7 cellular contexts compared by ENCODE assay signal in the genomic region with DNA sequence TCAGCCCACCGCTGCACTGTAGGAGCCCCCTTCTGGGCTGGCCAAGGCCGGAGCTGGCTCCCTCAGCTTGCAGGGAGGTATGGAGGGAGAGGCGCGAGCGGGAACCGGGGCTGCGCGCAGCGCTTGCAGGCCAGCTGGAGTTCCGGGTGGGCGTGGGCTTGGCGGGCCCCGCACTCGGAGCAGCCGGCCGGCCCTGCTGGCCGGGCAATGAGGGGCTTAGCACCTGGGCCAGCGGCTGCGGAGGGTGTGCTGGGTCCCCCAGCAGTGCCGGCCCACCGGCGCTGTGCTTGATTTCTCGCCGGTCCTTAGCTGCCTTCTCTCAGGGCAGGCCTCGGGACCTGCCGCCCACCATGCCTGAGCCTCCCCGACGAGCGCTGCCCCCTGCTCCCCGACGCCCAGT. TPM values are rescaled to one million over a fixed set of nuclear protein-coding genes. Genes with fewer than 3 reads are reported as not detected.
DNase-seq lines count a peak whose midpoint lies in the region; ATAC-seq and TF ChIP-seq lines count a peak whose summit lies in the region.
"Not testable (repeated sequence)": the region's sequence is repeated elsewhere in the genome, so short reads cannot be mapped to it uniquely, and the experiment has no call there.

No MANE protein-coding gene starts in this region.

- H3K9ac ChIP-seq in BLaER1 treated with 17β-estradiol and CSF1 and Interleukin-3, amounts not matched to agents 10 nM and 100 nM, result peak overlapping the region in 4 of 11 experiments; percentile 56 to 71 (median 64); a peak in 3 of 22 replicates
- H3K9ac ChIP-seq in IMR-90 (ENCODE audit: low read depth, low read length), result not testable (repeated sequence)

- H3K36me3 ChIP-seq in BLaER1 treated with 17β-estradiol and CSF1 and Interleukin-3, amounts not matched to agents 10 nM and 100 nM; IMR-90 (ENCODE audit: control insufficient read depth, insufficient read depth, low read length); right atrium auricular region; neutrophil; spleen: not testable (repeated sequence)

- 0 out of 2 replicates have a peak overlapping the region, but pooled peaks have one; percentile 70 for H2BK120ac ChIP-seq in IMR-90 (ENCODE audit: low read depth, low read length)

- peak overlapping the region in 5 of 11 experiments; percentile 53 to 89 (median 76); a peak in 9 of 22 replicates for H3K27ac ChIP-seq in BLaER1 treated with 17β-estradiol and CSF1 and Interleukin-3, amounts not matched to agents 10 nM and 100 nM
- not testable (repeated sequence) for H3K27ac ChIP-seq in IMR-90 (ENCODE audit: insufficient read depth, low read length)
- H3K27ac ChIP-seq in right atrium auricular region (peak overlapping the region; percentile 61 to 81), neutrophil (peak overlapping the region; percentile 88), spleen (peak overlapping the region in 6 of 8 donors; percentile 8 to 81 (median 72))

- H4K91ac ChIP-seq in IMR-90 (ENCODE audit: insufficient read depth, low read depth, low read length), result not testable (repeated sequence)

- POLR2A ChIA-PET in IMR-90 (lab: Charles Lee; ENCODE audit: unreplicated experiment), result not testable (repeated sequence)

- not testable (repeated sequence) for H3K4me3 ChIP-seq in BLaER1 treated with 17β-estradiol and CSF1 and Interleukin-3, amounts not matched to agents 10 nM and 100 nM; IMR-90 (ENCODE audit: insufficient read depth, low read depth, low read length); right atrium auricular region; neutrophil (ENCODE audit: low read depth in 1 of 2, low read length in 1 of 2); spleen

- ATAC-seq in IMR-90 (ENCODE audit: low read depth); stimulated activated naive B cell treated with anti-CD40 and anti-IgM and Interleukin-4, amounts not matched to agents 10 μg/mL and 1 μg/mL and 100 μg/mL, for 72 hours (replicated peaks): not testable (repeated sequence)

- not testable (repeated sequence) for TF ChIP-seq RAD21 in IMR-90 (IDR thresholded peaks at IDR 0.05; ENCODE audit: low read length)

- 100% methylated on average over 12 of the region's 31 CpGs; no CpG with 5 or more reads in 1 of the 2 experiments for WGBS in IMR-90 (ENCODE audit: extremely low coverage in 2 of 2, insufficient read length in 1 of 2), 2 experiments
- WGBS in spleen, 5 donors, result 92 to 97% (median 96%) methylated on average over 3 to 31 of the region's 31 CpGs

- intact Hi-C loops in IMR-90 (cut with micrococcal nuclease); spleen (cut with DNase I; ENCODE audit: low total_unique reads): not testable (repeated sequence)
- intact Hi-C loops in activated CD4-positive, alpha-beta T cell treated with anti-CD3 and anti-CD28 coated beads, Interleukin-2, amount 10 ng/mL, durations not matched to agents 24 days and 14 days (cut with micrococcal nuclease), result loop anchor here (10.0 kb wide), 1 partner anchor 474 kb away; a partner anchor contains a TSS

- DNase-seq in IMR-90; activated CD4-positive, alpha-beta T cell treated with anti-CD3 and anti-CD28 coated beads, Interleukin-2, amount 10 ng/mL, durations not matched to agents 24 days and 14 days; right atrium auricular region (ENCODE audit: low spot score); stimulated activated naive B cell treated with anti-CD40 and anti-IgM and Interleukin-4, amounts not matched to agents 10 μg/mL and 1 μg/mL and 100 μg/mL, for 72 hours: not testable (repeated sequence)
- DNase-seq in spleen, result peak; percentile 78

- not testable (repeated sequence) for H3K79me1 ChIP-seq in IMR-90 (ENCODE audit: low read depth in 1 of 2, low read length in 2 of 2)

- H3K4me1 ChIP-seq in BLaER1 treated with 17β-estradiol and CSF1 and Interleukin-3, amounts not matched to agents 10 nM and 100 nM, result peaks cover 7 to 54% (median 26%) of the 10 kb centered on the region in 10 experiments
- not testable (repeated sequence) for H3K4me1 ChIP-seq in IMR-90 (ENCODE audit: control insufficient read depth, insufficient read depth, low read length)
- H3K4me1 ChIP-seq in right atrium auricular region, result peaks cover 0 to 30% of the 10 kb centered on the region in 2 donors
- H3K4me1 ChIP-seq in neutrophil (ENCODE audit: control insufficient read depth in 1 of 2, insufficient read depth in 1 of 2, low read depth in 1 of 2, low read length in 1 of 2), result peaks cover 12 to 49% of the 10 kb centered on the region in 2 experiments
- H3K4me1 ChIP-seq in spleen, result peaks cover 8 to 36% (median 18%) of the 10 kb centered on the region in 6 donors

- H3K36me3 Mint-ChIP-seq in activated CD4-positive, alpha-beta T cell treated with anti-CD3 and anti-CD28 coated beads, Interleukin-2, amount 10 ng/mL, durations not matched to agents 24 days and 14 days (ENCODE audit: low read depth); stimulated activated naive B cell treated with anti-CD40 and anti-IgM and Interleukin-4, amounts not matched to agents 10 μg/mL and 1 μg/mL and 100 μg/mL, for 72 hours: not testable (repeated sequence)

- H4K20me1 ChIP-seq in BLaER1 treated with 17β-estradiol and CSF1 and Interleukin-3, amounts not matched to agents 10 nM and 100 nM; IMR-90 (ENCODE audit: insufficient read depth, low read length): not testable (repeated sequence)

- peak overlapping the region in 7 of 11 experiments; percentile 53 to 89 (median 81); a peak in 13 of 22 replicates for H3K4me2 ChIP-seq in BLaER1 treated with 17β-estradiol and CSF1 and Interleukin-3, amounts not matched to agents 10 nM and 100 nM
- H3K4me2 ChIP-seq in IMR-90 (ENCODE audit: low read depth, low read length), result not testable (repeated sequence)

- not testable (repeated sequence) for H2BK5ac ChIP-seq in IMR-90 (ENCODE audit: low read depth, low read length, poor library complexity, severe bottlenecking)

- H3K9me3 ChIP-seq in BLaER1 treated with 17β-estradiol and CSF1 and Interleukin-3, amounts not matched to agents 10 nM and 100 nM (replicated peaks in 1 of 11), result peaks cover 0 to 15% (median 7%) of the 10 kb centered on the region in 11 experiments; a peak in 10 of 22 replicates
- not testable (repeated sequence) for H3K9me3 ChIP-seq in IMR-90 (ENCODE audit: control insufficient read depth, insufficient read depth, low read length); right atrium auricular region; neutrophil; spleen

- not testable (repeated sequence) for H2AK9ac ChIP-seq in IMR-90 (replicated peaks; ENCODE audit: low read depth, low read length, poor library complexity)

- H3K18ac ChIP-seq in IMR-90 (ENCODE audit: low read depth, low read length), result not testable (repeated sequence)

- not testable (repeated sequence) for BruUV-seq in IMR-90 (replicated peaks; lab: Mats Ljungman, UMichigan)

- not testable (repeated sequence) for H3K56ac ChIP-seq in IMR-90 (ENCODE audit: extremely low read depth, insufficient read depth, low read length)

- not testable (repeated sequence) for H3K27me3 ChIP-seq in BLaER1 treated with 17β-estradiol and CSF1 and Interleukin-3, amounts not matched to agents 10 nM and 100 nM; IMR-90 (ENCODE audit: control insufficient read depth, insufficient read depth, low read length); right atrium auricular region; neutrophil; spleen (replicated peaks in 1 of 7)

- peaks cover 10% of the 10 kb centered on the region for H3K4me1 Mint-ChIP-seq in activated CD4-positive, alpha-beta T cell treated with anti-CD3 and anti-CD28 coated beads, Interleukin-2, amount 10 ng/mL, durations not matched to agents 24 days and 14 days
- H3K4me1 Mint-ChIP-seq in stimulated activated naive B cell treated with anti-CD40 and anti-IgM and Interleukin-4, amounts not matched to agents 10 μg/mL and 1 μg/mL and 100 μg/mL, for 72 hours, result peaks cover 12 to 17% of the 10 kb centered on the region in 2 donors

- not testable (repeated sequence) for H3K23ac ChIP-seq in IMR-90 (ENCODE audit: low read depth, low read length)

- H4K5ac ChIP-seq in IMR-90 (ENCODE audit: low read depth, low read length), result not testable (repeated sequence)

- H3K4me3 Mint-ChIP-seq in activated CD4-positive, alpha-beta T cell treated with anti-CD3 and anti-CD28 coated beads, Interleukin-2, amount 10 ng/mL, durations not matched to agents 24 days and 14 days, result peak overlapping the region; percentile 11
- H3K4me3 Mint-ChIP-seq in stimulated activated naive B cell treated with anti-CD40 and anti-IgM and Interleukin-4, amounts not matched to agents 10 μg/mL and 1 μg/mL and 100 μg/mL, for 72 hours, result peak overlapping the region in 1 of 2 donors; percentile 72

- dilution Hi-C loops in IMR-90 (cut with HindIII; ENCODE audit: low sequenced_read_pairs, unreplicated experiment), result not testable (repeated sequence)

- not testable (repeated sequence) for H2BK15ac ChIP-seq in IMR-90 (ENCODE audit: low read depth, low read length)

- in situ Hi-C loops in IMR-90 (cut with MboI; ENCODE audit: low sequenced_read_pairs), result not testable (repeated sequence)

- TF ChIP-seq POLR2A in IMR-90 (IDR thresholded peaks at IDR 0.05; ENCODE audit: low read depth, low read length); spleen (IDR thresholded peaks at IDR 0.05): not testable (repeated sequence)

- H2AK5ac ChIP-seq in IMR-90 (ENCODE audit: low read depth, low read length), result not testable (repeated sequence)

- not testable (repeated sequence) for H3K14ac ChIP-seq in IMR-90 (replicated peaks; ENCODE audit: low read depth, low read length)

- not testable (repeated sequence) for H3K9me1 ChIP-seq in IMR-90 (ENCODE audit: insufficient read depth, low read length)

- H3K9me3 Mint-ChIP-seq in activated CD4-positive, alpha-beta T cell treated with anti-CD3 and anti-CD28 coated beads, Interleukin-2, amount 10 ng/mL, durations not matched to agents 24 days and 14 days; stimulated activated naive B cell treated with anti-CD40 and anti-IgM and Interleukin-4, amounts not matched to agents 10 μg/mL and 1 μg/mL and 100 μg/mL, for 72 hours: not testable (repeated sequence)

- not testable (repeated sequence) for H3K4ac ChIP-seq in IMR-90 (ENCODE audit: low read depth, low read length)

- H3K27me3 Mint-ChIP-seq in activated CD4-positive, alpha-beta T cell treated with anti-CD3 and anti-CD28 coated beads, Interleukin-2, amount 10 ng/mL, durations not matched to agents 24 days and 14 days; stimulated activated naive B cell treated with anti-CD40 and anti-IgM and Interleukin-4, amounts not matched to agents 10 μg/mL and 1 μg/mL and 100 μg/mL, for 72 hours: not testable (repeated sequence)

- CTCF ChIA-PET in IMR-90 (lab: Yijun Ruan, JAX), result interaction anchor here (0.5 kb wide), 1 partner anchor 54 kb away, joined by 3 read pairs; no protein-coding TSS in a partner anchor

- H4K8ac ChIP-seq in IMR-90 (ENCODE audit: low read depth in 2 of 2, low read length in 2 of 2), result not testable (repeated sequence)

- not testable (repeated sequence) for H2BK20ac ChIP-seq in IMR-90 (ENCODE audit: low read depth, low read length)

- TF ChIP-seq CTCF in IMR-90 (conservative IDR thresholded peaks at IDR 0.05; ENCODE audit: low read depth, low read length); right atrium auricular region (IDR thresholded peaks at IDR 0.05); neutrophil (IDR thresholded peaks at IDR 0.05); spleen (IDR thresholded peaks at IDR 0.05 in 8 of 11, conservative IDR thresholded peaks at IDR 0.05 in 3 of 11): not testable (repeated sequence)

- not testable (repeated sequence) for H2AFZ ChIP-seq in IMR-90 (replicated peaks; ENCODE audit: low read length, poor library complexity)

- not testable (repeated sequence) for H3K27ac Mint-ChIP-seq in activated CD4-positive, alpha-beta T cell treated with anti-CD3 and anti-CD28 coated beads, Interleukin-2, amount 10 ng/mL, durations not matched to agents 24 days and 14 days
- peak overlapping the region; percentile 79 for H3K27ac Mint-ChIP-seq in stimulated activated naive B cell treated with anti-CD40 and anti-IgM and Interleukin-4, amounts not matched to agents 10 μg/mL and 1 μg/mL and 100 μg/mL, for 72 hours

RNA-seq across cellular contexts. Expression of a gene that starts 8.0 kb away (rescaled TPM):
- total RNA-seq in IMR-90 (2012; rRNA removed) (30.8 and 45.0 TPM in 2 replicates), right atrium auricular region (10 to 100 TPM; 36.6 to 39.7 TPM), spleen (10 to 100 TPM; 34.0 to 46.4 (median 38.0) TPM)
- polyA plus RNA-seq in IMR-90 (2012; rRNA removed) (22.8 and 25.2 TPM in 2 replicates), spleen (10 to 100 TPM; 13.3 to 19.5 (median 16.6) TPM)
- 9.4 and 19.1 TPM in 2 replicates for polyA plus RNA-seq in IMR-90 (2012; cell fraction: cytosol; rRNA removed)
- polyA plus RNA-seq in IMR-90 (2012; cell fraction: nucleus; rRNA removed; ENCODE audit: low replicate concordance), result 6.9 and 11.9 TPM in 2 replicates
- 35.4 and 40.1 TPM in 2 replicates for total RNA-seq in activated CD4-positive, alpha-beta T cell treated with anti-CD3 and anti-CD28 coated beads, Interleukin-2, amount 10 ng/mL, durations not matched to agents 24 days and 14 days
